Comparison of ENCODE assay signal across 8 cellular contexts in genomic region chr7:100874300-100874576, GRCh38. TPM values are rescaled to one million over a fixed set of nuclear protein-coding genes. Genes with fewer than 3 reads are reported as not detected.
DNase-seq lines count a peak whose midpoint lies in the region; ATAC-seq, FAIRE-seq and TF ChIP-seq lines count a peak whose summit lies in the region.

No MANE protein-coding gene starts in this region.

- H3K9ac ChIP-seq in kidney (ENCODE audit: low read length in 2 of 2): peak overlapping the region; percentile 27 to 68

- TF ChIP-seq CTCF in adrenal gland (IDR thresholded peaks at IDR 0.05) (no peak), kidney (IDR thresholded peaks at IDR 0.05; ENCODE audit: borderline replicate concordance, extremely low read depth, insufficient read depth) (no peak)

- no peak for ATAC-seq in GM18502 (IDR thresholded peaks at IDR 0.05; ENCODE audit: poor library complexity, unreplicated experiment)

- no peak for FAIRE-seq in kidney (lab: Jason Lieb, UNC)

- 60 to 67% (median 65%) methylated on average over 6 to 8 of the region's 8 CpGs for WGBS in adrenal gland, 4 donors

- TF ChIP-seq POLR2A in adrenal gland (IDR thresholded peaks at IDR 0.05): no peak

- H3K4me1 ChIP-seq in adrenal gland (replicated peaks in 1 of 2) (peaks cover 16 to 37% of the 10 kb centered on the region in 2 donors), kidney (ENCODE audit: control insufficient read depth in 1 of 2, insufficient read depth in 1 of 2, low read depth in 1 of 2, low read length in 2 of 2) (peaks cover 11 to 17% of the 10 kb centered on the region in 2 donors)

- H3K36me3 ChIP-seq in adrenal gland (replicated peaks in 1 of 2) (peaks cover 0 to 56% of the 10 kb centered on the region in 2 donors), kidney (ENCODE audit: control insufficient read depth in 1 of 2, insufficient read depth in 2 of 2, low read length in 2 of 2) (peaks cover 14 to 26% of the 10 kb centered on the region in 2 donors)

- H3K4me3 ChIP-seq in adrenal gland: peak overlapping the region in 3 of 4 donors; percentile 32 to 99 (median 96)
- H3K4me3 ChIP-seq in kidney (ENCODE audit: low read length in 2 of 2): peak overlapping the region; percentile 71 to 77

- DNase-seq in NCI-H748 (lab: John Stamatoyannopoulos, UW; ENCODE audit: unreplicated experiment) (peak; percentile 48), NCI-H748 treated with DMSO at 0.1 percent for 48 hours (lab: John Stamatoyannopoulos, UW) (no peak), adrenal gland (no peak), kidney (peak; percentile 74), UCSD-AML1 (lab: John Stamatoyannopoulos, UW; ENCODE audit: unreplicated experiment) (no peak), SKM-1 (lab: John Stamatoyannopoulos, UW; ENCODE audit: unreplicated experiment) (no peak)

- no peaks in the 10 kb centered on the region for H3K27me3 ChIP-seq in adrenal gland

- H3K9me3 ChIP-seq in adrenal gland (replicated peaks in 1 of 3) (no peaks in the 10 kb centered on the region), kidney (ENCODE audit: control insufficient read depth in 1 of 2, low read length in 2 of 2) (no peaks in the 10 kb centered on the region)

- H3K27ac ChIP-seq in adrenal gland (peak overlapping the region; percentile 70 to 94 (median 93)), kidney (ENCODE audit: low read depth in 2 of 2, low read length in 2 of 2) (peak overlapping the region; percentile 92 to 96), temporal lobe (ENCODE audit: low read depth, low read length) (peak overlapping the region; percentile 97)

- intact Hi-C loops in adrenal gland (cut with DNase I): no loop called here
- intact Hi-C loops in kidney (cut with DNase I): no loop called here

RNA-seq across cellular contexts. Expression of gene SRRT, which starts 0.7 kb away (rescaled TPM):
- total RNA-seq in adrenal gland (100 to 1,000 TPM in 4 of 8 donors, 10 to 100 TPM in 4; 44.0 to 156 (median 90.6) TPM), kidney (127 TPM), temporal lobe (30.7 TPM)
- polyA plus RNA-seq in adrenal gland (100 to 1,000 TPM in 2 of 3 donors, 10 to 100 TPM in 1; 83.7 to 289 (median 226) TPM), kidney (ENCODE audit: insufficient read depth, low read depth, low replicate concordance) (58.2 TPM)

RNA-seq across cellular contexts. Expression of gene TRIP6, which starts 7.1 kb away (rescaled TPM):
- total RNA-seq in adrenal gland (100 to 1,000 TPM in 2 of 8 donors, 10 to 100 TPM in 6; 44.8 to 105 (median 75.6) TPM), kidney (74.4 TPM), temporal lobe (3.2 TPM)
- polyA plus RNA-seq in adrenal gland (10 to 100 TPM in 2 of 3 donors, 1 to 10 TPM in 1; 8.9 to 88.6 (median 67.6) TPM), kidney (ENCODE audit: insufficient read depth, low read depth, low replicate concordance) (92.6 TPM)

RNA-seq across cellular contexts. Expression of gene UFSP1, which starts 15.3 kb away (rescaled TPM):
- 10 to 100 TPM in 1 of 8 donors, 1 to 10 TPM in 7; 2.8 to 12.7 (median 5.9) TPM for total RNA-seq in adrenal gland
- 1 to 10 TPM; 2.5 to 6.8 (median 6.5) TPM for polyA plus RNA-seq in adrenal gland
- total RNA-seq in kidney: 3.4 TPM
- polyA plus RNA-seq in kidney (ENCODE audit: insufficient read depth, low read depth, low replicate concordance): 3.8 TPM
- 2.2 TPM for total RNA-seq in temporal lobe

RNA-seq across cellular contexts. Expression of gene ACHE, which starts 21.4 kb away (rescaled TPM):
- total RNA-seq in adrenal gland: 10 to 100 TPM in 1 of 8 donors, 1 to 10 TPM in 4, under 1 TPM in 3; 0.26 to 10.2 (median 2.2) TPM
- 1 to 10 TPM; 1.2 to 3.3 (median 3.0) TPM for polyA plus RNA-seq in adrenal gland
- 3.6 TPM for total RNA-seq in kidney
- 1.6 TPM for polyA plus RNA-seq in kidney (ENCODE audit: insufficient read depth, low read depth, low replicate concordance)
- 16.7 TPM for total RNA-seq in temporal lobe

RNA-seq across cellular contexts. Expression of gene SLC12A9, which starts 21.7 kb away (rescaled TPM):
- total RNA-seq in adrenal gland: 10 to 100 TPM in 7 of 8 donors, 1 to 10 TPM in 1; 8.0 to 35.1 (median 20.2) TPM
- 10 to 100 TPM in 2 of 3 donors, 1 to 10 TPM in 1; 6.1 to 60.3 (median 34.6) TPM for polyA plus RNA-seq in adrenal gland
- total RNA-seq in kidney: 29.9 TPM
- 19.7 TPM for polyA plus RNA-seq in kidney (ENCODE audit: insufficient read depth, low read depth, low replicate concordance)
- total RNA-seq in temporal lobe: 17.0 TPM

Comparison
In these comparisons a context has a peak if more than half of its experiments do, and no peak if none do; other contexts are left out.
1. DNase-seq: peak in NCI-H748 (single experiment) and kidney (single experiment); none in NCI-H748 treated with DMSO at 0.1 percent for 48 hours (single experiment), adrenal gland (0 of 7), UCSD-AML1 (single experiment) and SKM-1 (single experiment).
2. RNA of gene TRIP6, which starts 7.1 kb away (total RNA-seq): 44.8 to 105 TPM in adrenal gland and 74.4 TPM in kidney (single experiment); 3.2 TPM in temporal lobe (single experiment); every median in the first group is over 10 times any median in the second.
3. Peak in every context shown above with its lines, with median percentiles within 50 percentile points of each other: H3K27ac ChIP-seq.